ENCODE assay signal across 26 cellular contexts in genomic region chr3:173078525-173078924, GRCh38.
"Had no signal": no experiment of that assay in that cellular context is flagged by ENCODE, and none has a peak within 500 bp of the region (broad histone marks: within the 10 kb centered on the region; RNA-seq: fewer than 3 reads in every experiment).

No MANE protein-coding gene starts in this region.

- H3K27ac ChIP-seq: body of pancreas, cardiac muscle cell, foreskin keratinocyte, prostate gland, right atrium auricular region, spleen, upper lobe of left lung, VCaP had no signal

- H3K27me3 Mint-ChIP-seq: activated CD4-positive, alpha-beta T cell treated with anti-CD3 and anti-CD28 coated beads, Interleukin-2, amount 10 ng/mL, durations not matched to agents 7 days and 5 days; activated CD8-positive, alpha-beta memory T cell treated with anti-CD3 and anti-CD28 coated beads, Interleukin-2, amount 10 ng/mL, durations not matched to agents 7 days and 5 days; activated CD8-positive, alpha-beta T cell treated with anti-CD3 and anti-CD28 coated beads for 36 hours had no signal

- H3K36me3 ChIP-seq: cardiac muscle cell, prostate gland, right atrium auricular region, spleen, upper lobe of left lung had no signal

- H3K4me3 Mint-ChIP-seq: activated CD4-positive, alpha-beta T cell treated with anti-CD3 and anti-CD28 coated beads, Interleukin-2, amount 10 ng/mL, durations not matched to agents 7 days and 5 days; activated CD8-positive, alpha-beta memory T cell treated with anti-CD3 and anti-CD28 coated beads, Interleukin-2, amount 10 ng/mL, durations not matched to agents 7 days and 5 days; activated CD8-positive, alpha-beta T cell treated with anti-CD3 and anti-CD28 coated beads for 36 hours; activated T-helper 1 cell treated with anti-CD3 and anti-CD28 coated beads, Interleukin-12 subunit alpha, Interleukin-12 subunit beta, Interleukin-2, Interleukin-4 antibody, amounts not matched to agents 30 ng/mL and 10 ng/mL and 1 ng/mL, durations not matched to agents 14 hours and 24 hours and 36 hours; natural killer cell; T-helper 1 cell treated with Interleukin-12 subunit alpha and Interleukin-12 subunit beta and Interleukin-4 antibody, amounts not matched to agents 30 μg/mL and 1 μg/mL, for 36 hours had no signal

- H3K4me3 ChIP-seq: body of pancreas, cardiac muscle cell, lung, prostate gland, right atrium auricular region, spleen, upper lobe of left lung had no signal

- ATAC-seq: activated CD8-positive, alpha-beta memory T cell treated with anti-CD3 and anti-CD28 coated beads, Interleukin-2, amount 10 ng/mL, durations not matched to agents 7 days and 5 days; activated CD8-positive, alpha-beta T cell treated with anti-CD3 and anti-CD28 coated beads for 36 hours; body of pancreas; foreskin keratinocyte; left colon; natural killer cell had no signal

- H3K4me1 Mint-ChIP-seq: activated CD4-positive, alpha-beta T cell treated with anti-CD3 and anti-CD28 coated beads, Interleukin-2, amount 10 ng/mL, durations not matched to agents 7 days and 5 days; activated CD8-positive, alpha-beta memory T cell treated with anti-CD3 and anti-CD28 coated beads, Interleukin-2, amount 10 ng/mL, durations not matched to agents 7 days and 5 days; natural killer cell had no signal

- H3K27ac Mint-ChIP-seq: activated CD4-positive, alpha-beta T cell treated with anti-CD3 and anti-CD28 coated beads, Interleukin-2, amount 10 ng/mL, durations not matched to agents 7 days and 5 days; activated CD8-positive, alpha-beta memory T cell treated with anti-CD3 and anti-CD28 coated beads, Interleukin-2, amount 10 ng/mL, durations not matched to agents 7 days and 5 days; activated CD8-positive, alpha-beta T cell treated with anti-CD3 and anti-CD28 coated beads for 36 hours; activated T-helper 1 cell treated with anti-CD3 and anti-CD28 coated beads, Interleukin-12 subunit alpha, Interleukin-12 subunit beta, Interleukin-2, Interleukin-4 antibody, amounts not matched to agents 30 ng/mL and 10 ng/mL and 1 ng/mL, durations not matched to agents 14 hours and 24 hours and 36 hours; natural killer cell; T-helper 1 cell treated with Interleukin-12 subunit alpha and Interleukin-12 subunit beta and Interleukin-4 antibody, amounts not matched to agents 30 μg/mL and 1 μg/mL, for 36 hours had no signal

- H3K27me3 ChIP-seq: body of pancreas, cardiac muscle cell, foreskin keratinocyte, right atrium auricular region, spleen, upper lobe of left lung had no signal

- H3K4me1 ChIP-seq: body of pancreas, foreskin keratinocyte, prostate gland, right atrium auricular region, spleen, upper lobe of left lung had no signal

- H3K36me3 Mint-ChIP-seq: activated CD8-positive, alpha-beta memory T cell treated with anti-CD3 and anti-CD28 coated beads, Interleukin-2, amount 10 ng/mL, durations not matched to agents 7 days and 5 days; natural killer cell had no signal

- FAIRE-seq: islet of Langerhans had no signal

- H3K9me3 Mint-ChIP-seq: activated T-helper 1 cell treated with anti-CD3 and anti-CD28 coated beads, Interleukin-12 subunit alpha, Interleukin-12 subunit beta, Interleukin-2, Interleukin-4 antibody, amounts not matched to agents 30 ng/mL and 10 ng/mL and 1 ng/mL, durations not matched to agents 14 hours and 24 hours and 36 hours; T-helper 1 cell treated with Interleukin-12 subunit alpha and Interleukin-12 subunit beta and Interleukin-4 antibody, amounts not matched to agents 30 μg/mL and 1 μg/mL, for 36 hours had no signal

- H3K9me3 ChIP-seq: body of pancreas, prostate gland, right atrium auricular region had no signal

- DNase-seq: activated CD4-positive, alpha-beta T cell treated with anti-CD3 and anti-CD28 coated beads, Interleukin-2, amount 10 ng/mL, durations not matched to agents 7 days and 5 days; activated CD4-positive, CD25-positive, alpha-beta regulatory T cell treated with anti-CD3 and anti-CD28 coated beads, Interleukin-2, amount 50 U/mL, for 72 hours; activated CD8-positive, alpha-beta memory T cell treated with anti-CD3 and anti-CD28 coated beads, Interleukin-2, amount 10 ng/mL, durations not matched to agents 7 days and 5 days; activated CD8-positive, alpha-beta T cell treated with anti-CD3 and anti-CD28 coated beads for 36 hours; activated gamma-delta T cell; activated naive CD4-positive, alpha-beta T cell treated with anti-CD3 and anti-CD28 coated beads, Interleukin-2, amount 50 U/mL, for 16 hours; activated T-cell treated with anti-CD3 and anti-CD28 coated beads for 4 hours; body of pancreas; effector CD8-positive, alpha-beta T cell; foreskin keratinocyte; glutamatergic neuron; left colon; natural killer cell; spleen; stimulated activated CD4-positive, alpha-beta T cell treated with anti-CD3 and anti-CD28 coated beads, Interleukin-4, amount 100 ng/mL, for 1 hour; stimulated activated naive CD4-positive, alpha-beta T cell; T1000; upper lobe of left lung had no signal
